14 cellular contexts compared by ENCODE assay signal in genomic region chr15:43150171-43150929, GRCh38. TPM values are rescaled to one million over a fixed set of nuclear protein-coding genes. Genes with fewer than 3 reads are reported as not detected.
DNase-seq lines count a peak whose midpoint lies in the region; TF ChIP-seq lines count a peak whose summit lies in the region.
"Had no signal": no experiment of that assay in that cellular context is flagged by ENCODE, and none has a peak within 500 bp of the region (broad histone marks: within the 10 kb centered on the region; RNA-seq: fewer than 3 reads in every experiment).

No MANE protein-coding gene starts in this region.

- no peaks in the 10 kb centered on the region for H3K9me3 ChIP-seq in SK-N-SH
- H3K9me3 ChIP-seq in smooth muscle cell (replicated peaks; ENCODE audit: low read depth): no peaks in the 10 kb centered on the region
- H3K9me3 ChIP-seq in vagina: no peaks in the 10 kb centered on the region
- H3K9me3 ChIP-seq: esophagus squamous epithelium, psoas muscle had no signal

- H2AFZ ChIP-seq in SK-N-SH (ENCODE audit: low read depth): peak overlapping the region; percentile 87; the same call in 1 of the 2 replicates
- peak overlapping the region; percentile 13 for H2AFZ ChIP-seq in smooth muscle cell (ENCODE audit: low read depth)

- DNase-seq in HCEC 1CT (peak; percentile 99), SK-N-SH (no peak), fibroblast of peridontal ligament (ENCODE audit: extremely low read depth) (peak; percentile 96), smooth muscle cell (lab: John Stamatoyannopoulos, UW; ENCODE audit: unreplicated experiment) (no peak), NCI-H82 treated with DMSO at 0.1 percent for 48 hours (lab: John Stamatoyannopoulos, UW; ENCODE audit: unreplicated experiment) (no peak), cerebellar cortex (ENCODE audit: low spot score) (no peak), vagina (ENCODE audit: extremely low spot score in 2 of 2) (no peak)
- DNase-seq: aorta, esophagus squamous epithelium, GOT3, NCI-H1092 treated with DMSO at 0.1 percent for 48 hours, psoas muscle, T-helper 2 cell had no signal

- no peak for TF ChIP-seq RAD21 in SK-N-SH (IDR thresholded peaks at IDR 0.05; ENCODE audit: low read length)

- POLR2A ChIA-PET in SK-N-SH (lab: Yijun Ruan, JAX): no interaction called here

- TF ChIP-seq POLR2A in vagina (IDR thresholded peaks at IDR 0.05): no peak

- H3K27ac ChIP-seq in SK-N-SH (ENCODE audit: low read depth in 2 of 2, low read length in 1 of 2) (peak overlapping the region; percentile 40 to 79; a peak in 3 of 4 replicates), smooth muscle cell (ENCODE audit: low read depth) (peak overlapping the region; percentile 97), vagina (no peak overlapping the region)
- H3K27ac ChIP-seq: psoas muscle had no signal

- H3K9ac ChIP-seq in SK-N-SH (peak overlapping the region; percentile 46; the same call in 1 of the 2 replicates), smooth muscle cell (ENCODE audit: low read depth) (peak overlapping the region; percentile 48)

- H3K9me2 ChIP-seq in SK-N-SH: no peaks in the 10 kb centered on the region

- CTCF ChIA-PET in SK-N-SH (lab: Yijun Ruan, JAX): interaction anchor here (0.7 to 1.1 kb wide), 3 partner anchors 10 to 146 kb away, joined by 3 read pairs; no protein-coding TSS in a partner anchor

- H3K4me2 ChIP-seq in SK-N-SH: no peak overlapping the region
- H3K4me2 ChIP-seq in smooth muscle cell: peak overlapping the region; percentile 33

- intact Hi-C loops in vagina (cut with DNase I): no loop called here

- no peak for TF ChIP-seq EP300 in SK-N-SH (IDR thresholded peaks at IDR 0.05; ENCODE audit: borderline replicate concordance in 1 of 2, low read depth in 1 of 2, low read length in 1 of 2)

- H3K4me3 ChIP-seq in SK-N-SH (ENCODE audit: low read depth in 2 of 2, low read length in 1 of 2) (no peak overlapping the region), smooth muscle cell (no peak overlapping the region), vagina (no peak overlapping the region)
- H3K4me3 ChIP-seq: esophagus squamous epithelium, lung, psoas muscle had no signal

- peaks cover 33% of the 10 kb centered on the region for H3F3A ChIP-seq in SK-N-SH (replicated peaks; ENCODE audit: insufficient read depth)
- peaks cover 9% of the 10 kb centered on the region for H3F3A ChIP-seq in smooth muscle cell (ENCODE audit: low read depth)

- H3K79me2 ChIP-seq in SK-N-SH (ENCODE audit: insufficient read depth) (no peaks in the 10 kb centered on the region), smooth muscle cell (ENCODE audit: low read depth) (no peaks in the 10 kb centered on the region)

- H3K27me3 ChIP-seq in SK-N-SH (ENCODE audit: insufficient read depth) (no peaks in the 10 kb centered on the region), smooth muscle cell (ENCODE audit: low read depth) (no peaks in the 10 kb centered on the region), vagina (no peaks in the 10 kb centered on the region)
- H3K27me3 ChIP-seq: esophagus squamous epithelium had no signal

- 44% methylated on average over 5 of the region's 5 CpGs for WGBS in SK-N-SH (ENCODE audit: low lambda C conversion rate)
- WGBS in smooth muscle cell (ENCODE audit: low lambda C conversion rate): 30% methylated on average over 5 of the region's 5 CpGs

- no peaks in the 10 kb centered on the region for H4K20me1 ChIP-seq in SK-N-SH (ENCODE audit: insufficient read depth)
- no peaks in the 10 kb centered on the region for H4K20me1 ChIP-seq in smooth muscle cell (ENCODE audit: low read depth)

- H3K4me1 ChIP-seq in SK-N-SH (ENCODE audit: control insufficient read depth in 1 of 2, insufficient read depth in 2 of 2, low read depth in 1 of 2, low read length in 1 of 2): peaks cover 0 to 6% of the 10 kb centered on the region in 2 experiments; a peak in 1 of 4 replicates
- peaks cover 4% of the 10 kb centered on the region for H3K4me1 ChIP-seq in smooth muscle cell (ENCODE audit: low read depth)
- no peaks in the 10 kb centered on the region for H3K4me1 ChIP-seq in vagina
- H3K4me1 ChIP-seq: esophagus squamous epithelium, psoas muscle had no signal

- H3K36me3 ChIP-seq in SK-N-SH (replicated peaks in 1 of 2; ENCODE audit: control insufficient read depth in 1 of 2, insufficient read depth in 2 of 2, low read length in 1 of 2): peaks cover 50 to 59% of the 10 kb centered on the region in 2 experiments
- no peaks in the 10 kb centered on the region for H3K36me3 ChIP-seq in smooth muscle cell (ENCODE audit: low read depth)
- H3K36me3 ChIP-seq in vagina: peaks cover 6 to 27% of the 10 kb centered on the region in 2 donors

- no peak for TF ChIP-seq CTCF in SK-N-SH (IDR thresholded peaks at IDR 0.05)
- no peak for TF ChIP-seq CTCF in smooth muscle cell (IDR thresholded peaks at IDR 0.05; ENCODE audit: borderline replicate concordance, insufficient read depth, poor library complexity, severe bottlenecking)
- no peak for TF ChIP-seq CTCF in vagina (IDR thresholded peaks at IDR 0.05)

TF ChIP-seq in SK-N-SH, 30 proteins besides CTCF, POLR2A, EP300 and RAD21:
- TF ChIP-seq YY1 (IDR thresholded peaks at IDR 0.05; ENCODE audit: low read depth) (peak; percentile 65; the same call in 1 of the 2 replicates), RXRA (IDR thresholded peaks at IDR 0.05; ENCODE audit: borderline replicate concordance, low read depth) (0 out of 2 replicates have a peak, but pooled peaks have one; percentile 16), FOSL2 (IDR thresholded peaks at IDR 0.05; ENCODE audit: borderline replicate concordance, low read depth) (peak; percentile 70; the same call in 1 of the 2 replicates), MEF2A (IDR thresholded peaks at IDR 0.05; ENCODE audit: borderline replicate concordance, low read depth) (no peak), CHD2 (IDR thresholded peaks at IDR 0.05; ENCODE audit: low read length, partially characterized antibody) (no peak), TCF12 (IDR thresholded peaks at IDR 0.05) (peak; percentile 68), JUND (IDR thresholded peaks at IDR 0.05) (peak; percentile 62)
- TF ChIP-seq, protein P1, sequence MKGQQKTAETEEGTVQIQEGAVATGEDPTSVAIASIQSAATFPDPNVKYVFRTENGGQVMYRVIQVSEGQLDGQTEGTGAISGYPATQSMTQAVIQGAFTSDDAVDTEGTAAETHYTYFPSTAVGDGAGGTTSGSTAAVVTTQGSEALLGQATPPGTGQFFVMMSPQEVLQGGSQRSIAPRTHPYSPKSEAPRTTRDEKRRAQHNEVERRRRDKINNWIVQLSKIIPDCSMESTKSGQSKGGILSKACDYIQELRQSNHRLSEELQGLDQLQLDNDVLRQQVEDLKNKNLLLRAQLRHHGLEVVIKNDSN (IDR thresholded peaks at IDR 0.05; ENCODE audit: borderline replicate concordance, low read depth): peak; percentile 76; the same call in 1 of the 2 replicates

RNA-seq across cellular contexts. Expression of gene TMEM62, which starts 17.0 kb away (rescaled TPM):
- polyA plus RNA-seq in SK-N-SH (2012; rRNA removed) (3.3 and 4.3 TPM in 2 replicates), smooth muscle cell (3.1 and 8.8 TPM in 2 replicates)
- polyA plus RNA-seq in SK-N-SH (2012; cell fraction: cytosol; rRNA removed): 3.7 and 3.8 TPM in 2 replicates
- polyA plus RNA-seq in SK-N-SH (2012; cell fraction: nucleus; rRNA removed): 15.0 and 16.8 TPM in 2 replicates
- total RNA-seq in smooth muscle cell (9.0 and 12.0 TPM in 2 replicates), vagina (86.9 TPM)

RNA-seq across cellular contexts. Expression of gene CCNDBP1, which starts 34.9 kb away (rescaled TPM):
- polyA plus RNA-seq in SK-N-SH (2012; rRNA removed) (63.6 and 81.7 TPM in 2 replicates), smooth muscle cell (22.1 and 33.4 TPM in 2 replicates)
- 79.4 and 82.9 TPM in 2 replicates for polyA plus RNA-seq in SK-N-SH (2012; cell fraction: cytosol; rRNA removed)
- 56.2 and 70.6 TPM in 2 replicates for polyA plus RNA-seq in SK-N-SH (2012; cell fraction: nucleus; rRNA removed)
- total RNA-seq in smooth muscle cell (29.6 and 30.5 TPM in 2 replicates), vagina (43.2 TPM)

RNA-seq across cellular contexts. Expression of gene UBR1, which starts 44.5 kb away (rescaled TPM):
- polyA plus RNA-seq in SK-N-SH (2012; rRNA removed) (3.7 and 5.0 TPM in 2 replicates), smooth muscle cell (8.7 and 9.5 TPM in 2 replicates)
- polyA plus RNA-seq in SK-N-SH (2012; cell fraction: cytosol; rRNA removed): 4.7 and 4.9 TPM in 2 replicates
- 3.5 and 8.6 TPM in 2 replicates for polyA plus RNA-seq in SK-N-SH (2012; cell fraction: nucleus; rRNA removed)
- total RNA-seq in smooth muscle cell (20.5 and 24.0 TPM in 2 replicates), vagina (21.9 TPM)

Comparison
In these comparisons a context has a peak if more than half of its experiments do, and no peak if none do; other contexts are left out.
1. DNase-seq: peak in HCEC 1CT (single experiment) and fibroblast of peridontal ligament (single experiment); none in SK-N-SH (single experiment), smooth muscle cell (single experiment), NCI-H82 treated with DMSO at 0.1 percent for 48 hours (single experiment), cerebellar cortex (single experiment) and vagina (0 of 2).